11 cellular contexts compared by ENCODE assay signal in genomic region chr2:127087780-127088495, GRCh38. TPM values are rescaled to one million over a fixed set of nuclear protein-coding genes. Genes with fewer than 3 reads are reported as not detected.
DNase-seq lines count a peak whose midpoint lies in the region; ATAC-seq and TF ChIP-seq lines count a peak whose summit lies in the region.
"Had no signal": no experiment of that assay in that cellular context is flagged by ENCODE, and none has a peak within 500 bp of the region (broad histone marks: within the 10 kb centered on the region; RNA-seq: fewer than 3 reads in every experiment).

No MANE protein-coding gene starts in this region.

- H2AFZ ChIP-seq in GM23338, result no peak overlapping the region

- no peaks in the 10 kb centered on the region for H3K9me2 ChIP-seq in GM23338 (ENCODE audit: insufficient read depth)

- no peak for TF ChIP-seq POLR2A in adrenal gland (IDR thresholded peaks at IDR 0.05)

- H3F3A ChIP-seq in GM23338 (replicated peaks; ENCODE audit: low read depth), result no peaks in the 10 kb centered on the region

- peaks cover 48% of the 10 kb centered on the region for H3K4me1 Mint-ChIP-seq in GM23338

- no peaks in the 10 kb centered on the region; the same call in 2 of the 3 replicates for H3K36me3 Mint-ChIP-seq in GM23338 (ENCODE audit: low read depth)
- H3K36me3 Mint-ChIP-seq: natural killer cell treated with Interleukin-12 subunit alpha and Interleukin-12 subunit beta and Interleukin-15 and Interleukin-18, amount 100 ng/mL, for 72 hours had no signal

- no peak overlapping the region for H3K27ac ChIP-seq in GM23338 (ENCODE audit: low read depth)
- H3K27ac ChIP-seq in adrenal gland, result peak overlapping the region in 4 of 5 donors; percentile 21 to 87 (median 67)
- peak overlapping the region in 15 of 21 experiments; percentile 0 to 73 (median 42) for H3K27ac ChIP-seq in skin epidermis
- H3K27ac ChIP-seq in RWPE1, result no peak overlapping the region; the same call in 1 of the 2 replicates

- DNase-seq in GM23338 (ENCODE audit: low spot score) (no peak), adrenal gland (peak in 2 of 7 donors; percentile 53 to 69), left kidney (ENCODE audit: low read depth, low spot score) (peak; percentile 50), sciatic nerve (ENCODE audit: low spot score) (no peak), GM13976 (ENCODE audit: low spot score) (no peak), RWPE1 (ENCODE audit: low spot score) (no peak), SKM-1 (lab: John Stamatoyannopoulos, UW; ENCODE audit: unreplicated experiment) (no peak)
- DNase-seq: hippocampal formation, NCI-H187 treated with DMSO at 0.1 percent for 48 hours had no signal

- H3K9me3 Mint-ChIP-seq in GM23338, result peaks cover 3% of the 10 kb centered on the region; the same call in 1 of the 3 replicates
- H3K9me3 Mint-ChIP-seq: natural killer cell treated with Interleukin-12 subunit alpha and Interleukin-12 subunit beta and Interleukin-15 and Interleukin-18, amount 100 ng/mL, for 72 hours had no signal

- no peaks in the 10 kb centered on the region for H3K36me3 ChIP-seq in GM23338 (ENCODE audit: insufficient read depth)
- H3K36me3 ChIP-seq in adrenal gland (replicated peaks in 1 of 2), result no peaks in the 10 kb centered on the region

- POLR2A ChIA-PET in RWPE1 (lab: Yijun Ruan, JAX; ENCODE audit: low non-redundant PET), result no interaction called here

- peaks cover 26% of the 10 kb centered on the region for H3K79me2 ChIP-seq in GM23338 (replicated peaks; ENCODE audit: insufficient read depth)

- intact Hi-C loops in adrenal gland (cut with DNase I) (no loop called here), sciatic nerve (cut with DNase I) (no loop called here)

- WGBS in adrenal gland, 4 donors, result 57 to 82% (median 69%) methylated on average over 5 to 13 of the region's 13 CpGs

- no peaks in the 10 kb centered on the region for H4K20me1 ChIP-seq in GM23338 (replicated peaks; ENCODE audit: insufficient read depth)

- H3K9me3 ChIP-seq in adrenal gland (replicated peaks in 1 of 3), result no peaks in the 10 kb centered on the region

- in situ Hi-C loops in GM13976 (cut with MboI; ENCODE audit: low sequenced_read_pairs, unreplicated experiment), result no loop called here

- H3K4me2 ChIP-seq in GM23338, result peak overlapping the region; percentile 72; the same call in 1 of the 2 replicates

- no peak overlapping the region for H3K4me3 Mint-ChIP-seq in GM23338

- H3K27me3 ChIP-seq in GM23338 (ENCODE audit: insufficient read depth), result no peaks in the 10 kb centered on the region
- no peaks in the 10 kb centered on the region for H3K27me3 ChIP-seq in adrenal gland

- no peak for ATAC-seq in GM23338
- ATAC-seq in sciatic nerve, result no peak
- ATAC-seq: natural killer cell treated with Interleukin-12 subunit alpha and Interleukin-12 subunit beta and Interleukin-15 and Interleukin-18, amount 100 ng/mL, for 72 hours had no signal

- no peak overlapping the region for H3K4me3 ChIP-seq in GM23338
- no peak overlapping the region for H3K4me3 ChIP-seq in adrenal gland
- no peak overlapping the region for H3K4me3 ChIP-seq in skin epidermis

- H3K4me1 ChIP-seq in GM23338 (ENCODE audit: insufficient read depth) (peaks cover 16% of the 10 kb centered on the region), adrenal gland (replicated peaks in 1 of 2) (peaks cover 50 to 61% of the 10 kb centered on the region in 2 donors)

- no peak for TF ChIP-seq CTCF in GM23338 (conservative IDR thresholded peaks at IDR 0.05; ENCODE audit: low read depth in 2 of 2)
- TF ChIP-seq CTCF in adrenal gland (IDR thresholded peaks at IDR 0.05), result no peak
- no peak for TF ChIP-seq CTCF in GM13976 (IDR thresholded peaks at IDR 0.05; ENCODE audit: borderline replicate concordance, control extremely low read depth, extremely low read depth, insufficient read depth, missing control alignments)
- no peak for TF ChIP-seq CTCF in RWPE1 (conservative IDR thresholded peaks at IDR 0.05; ENCODE audit: low read depth)

- H3K27ac Mint-ChIP-seq in GM23338, result peak overlapping the region; percentile 81

- CTCF ChIA-PET in RWPE1 (lab: Yijun Ruan, JAX), result no interaction called here

- H3K27me3 Mint-ChIP-seq in GM23338 (ENCODE audit: insufficient read depth, low read depth, poor library complexity), result peaks cover 8% of the 10 kb centered on the region

TF ChIP-seq in GM23338, 12 proteins besides CTCF, POLR2A, EP300 and RAD21:
- TF ChIP-seq, protein P1, sequence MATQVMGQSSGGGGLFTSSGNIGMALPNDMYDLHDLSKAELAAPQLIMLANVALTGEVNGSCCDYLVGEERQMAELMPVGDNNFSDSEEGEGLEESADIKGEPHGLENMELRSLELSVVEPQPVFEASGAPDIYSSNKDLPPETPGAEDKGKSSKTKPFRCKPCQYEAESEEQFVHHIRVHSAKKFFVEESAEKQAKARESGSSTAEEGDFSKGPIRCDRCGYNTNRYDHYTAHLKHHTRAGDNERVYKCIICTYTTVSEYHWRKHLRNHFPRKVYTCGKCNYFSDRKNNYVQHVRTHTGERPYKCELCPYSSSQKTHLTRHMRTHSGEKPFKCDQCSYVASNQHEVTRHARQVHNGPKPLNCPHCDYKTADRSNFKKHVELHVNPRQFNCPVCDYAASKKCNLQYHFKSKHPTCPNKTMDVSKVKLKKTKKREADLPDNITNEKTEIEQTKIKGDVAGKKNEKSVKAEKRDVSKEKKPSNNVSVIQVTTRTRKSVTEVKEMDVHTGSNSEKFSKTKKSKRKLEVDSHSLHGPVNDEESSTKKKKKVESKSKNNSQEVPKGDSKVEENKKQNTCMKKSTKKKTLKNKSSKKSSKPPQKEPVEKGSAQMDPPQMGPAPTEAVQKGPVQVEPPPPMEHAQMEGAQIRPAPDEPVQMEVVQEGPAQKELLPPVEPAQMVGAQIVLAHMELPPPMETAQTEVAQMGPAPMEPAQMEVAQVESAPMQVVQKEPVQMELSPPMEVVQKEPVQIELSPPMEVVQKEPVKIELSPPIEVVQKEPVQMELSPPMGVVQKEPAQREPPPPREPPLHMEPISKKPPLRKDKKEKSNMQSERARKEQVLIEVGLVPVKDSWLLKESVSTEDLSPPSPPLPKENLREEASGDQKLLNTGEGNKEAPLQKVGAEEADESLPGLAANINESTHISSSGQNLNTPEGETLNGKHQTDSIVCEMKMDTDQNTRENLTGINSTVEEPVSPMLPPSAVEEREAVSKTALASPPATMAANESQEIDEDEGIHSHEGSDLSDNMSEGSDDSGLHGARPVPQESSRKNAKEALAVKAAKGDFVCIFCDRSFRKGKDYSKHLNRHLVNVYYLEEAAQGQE (IDR thresholded peaks at IDR 0.05; ENCODE audit: unreplicated experiment), result no peak

RNA-seq across cellular contexts. Expression of gene BIN1, which starts 19.0 kb away (rescaled TPM):
- 52.7 and 56.4 TPM in 2 replicates for total RNA-seq in GM23338 (2014; rRNA removed; shearing (Covaris generic))
- polyA plus RNA-seq in GM23338 (2016; fragmentation: Nextera tagmentation; extraction: Ambion mirVana), result 30.0 and 30.1 TPM in 2 replicates
- 100 to 1,000 TPM in 7 of 8 donors, 10 to 100 TPM in 1; 84.0 to 207 (median 134) TPM for total RNA-seq in adrenal gland
- 100 to 1,000 TPM in 1 of 3 donors, 10 to 100 TPM in 2; 80.3 to 113 (median 97.5) TPM for polyA plus RNA-seq in adrenal gland
- 62.8 TPM for total RNA-seq in sciatic nerve

Comparison
In these comparisons a context has a peak if more than half of its experiments do, and no peak if none do; other contexts are left out.
1. H3K27ac ChIP-seq: peak in adrenal gland (4 of 5) and skin epidermis (15 of 21); none in GM23338 (single experiment) and RWPE1 (single experiment).